In genomic region chr11:61160487-61161189, GRCh38 we compare ENCODE assay signal across 8 cellular contexts. TPM values are rescaled to one million over a fixed set of nuclear protein-coding genes. Genes with fewer than 3 reads are reported as not detected.
DNase-seq lines count a peak whose midpoint lies in the region; ATAC-seq and TF ChIP-seq lines count a peak whose summit lies in the region.

No MANE protein-coding gene starts in this region.

- CTCF ChIA-PET in T-cell (lab: Charles Lee), result no interaction called here

- 5 to 15% methylated on average over 25 of the region's 25 CpGs for WGBS in sigmoid colon, 2 donors

- no peak for TF ChIP-seq POLR2A in sigmoid colon (IDR thresholded peaks at IDR 0.05)

- H3K4me3 ChIP-seq in foreskin fibroblast (ENCODE audit: low read depth in 1 of 2, low read length in 2 of 2), result peak overlapping the region; percentile 60 to 90
- peak overlapping the region; percentile 55 to 95 (median 74) for H3K4me3 ChIP-seq in sigmoid colon

- peak overlapping the region; percentile 91 to 99 (median 98) for H3K27ac ChIP-seq in sigmoid colon

- no peaks in the 10 kb centered on the region for H3K27me3 Mint-ChIP-seq in activated T-cell treated with anti-CD3 and anti-CD28 coated beads, Interleukin-2, amount 50 U/mL, for 4 hours (ENCODE audit: low read depth)
- no peaks in the 10 kb centered on the region for H3K27me3 Mint-ChIP-seq in T-cell

- TF ChIP-seq EP300 in sigmoid colon (IDR thresholded peaks at IDR 0.05), result no peak

- H3K4me1 ChIP-seq in sigmoid colon, result peaks cover 0 to 43% (median 35%) of the 10 kb centered on the region in 4 donors

- intact Hi-C loops in sigmoid colon (cut with DNase I), result loop anchor here (2.0 to 5.0 kb wide), 2 partner anchors 248 to 318 kb away; partner anchors contain the start of gene CCDC86

- no peak for TF ChIP-seq CTCF in foreskin fibroblast (IDR thresholded peaks at IDR 0.05; ENCODE audit: low read depth, low read length)
- no peak for TF ChIP-seq CTCF in sigmoid colon (IDR thresholded peaks at IDR 0.05)

- peak overlapping the region; percentile 88 to 92 for H3K27ac Mint-ChIP-seq in T-cell

- peaks cover 56% of the 10 kb centered on the region for H3K4me1 Mint-ChIP-seq in activated T-cell treated with anti-CD3 and anti-CD28 coated beads, Interleukin-2, amount 50 U/mL, for 4 hours (ENCODE audit: low read depth)
- peaks cover 40 to 62% (median 54%) of the 10 kb centered on the region in 3 donors for H3K4me1 Mint-ChIP-seq in T-cell

- no peaks in the 10 kb centered on the region for H3K36me3 ChIP-seq in sigmoid colon

- DNase-seq in activated T-cell treated with anti-CD3 and anti-CD28 coated beads, Interleukin-2, amount 50 U/mL, for 4 hours, result no peak
- no peak for DNase-seq in activated T-cell treated with anti-CD3 and anti-CD28 coated beads, Interleukin-2, amount 50 U/mL, for 1 hour
- DNase-seq in T-cell, result peak in 1 of 34 experiments; percentile 8
- DNase-seq in foreskin fibroblast, result peak in 1 of 2 donors; percentile 39
- no peak for DNase-seq in sigmoid colon
- DNase-seq in AG08395 (ENCODE audit: low spot score), result no peak
- DNase-seq in COR-L47 (lab: John Stamatoyannopoulos, UW), result no peak

- no peaks in the 10 kb centered on the region for H3K9me3 ChIP-seq in sigmoid colon

- peaks cover 13% of the 10 kb centered on the region for H3K36me3 Mint-ChIP-seq in activated T-cell treated with anti-CD3 and anti-CD28 coated beads, Interleukin-2, amount 50 U/mL, for 4 hours (ENCODE audit: insufficient read depth)
- peaks cover 8% of the 10 kb centered on the region for H3K36me3 Mint-ChIP-seq in T-cell

- H3K27me3 ChIP-seq in sigmoid colon, result no peaks in the 10 kb centered on the region

- POLR2A ChIA-PET in T-cell (lab: Charles Lee), result interaction anchor here in 1 of 2 donors (0.6 kb wide), 2 partner anchors 20 to 118 kb away, joined by 3 to 4 read pairs; no protein-coding TSS in a partner anchor

- H3K4me3 Mint-ChIP-seq in activated T-cell treated with anti-CD3 and anti-CD28 coated beads, Interleukin-2, amount 50 U/mL, for 4 hours, result peak overlapping the region; percentile 83
- peak overlapping the region; percentile 75 to 80 (median 78) for H3K4me3 Mint-ChIP-seq in T-cell

- ATAC-seq in activated T-cell treated with anti-CD3 and anti-CD28 coated beads, Interleukin-2, amount 50 U/mL, for 4 hours, result no peak
- ATAC-seq in T-cell (replicated peaks in 1 of 4) (no peak), GM18517 (IDR thresholded peaks at IDR 0.05; ENCODE audit: unreplicated experiment) (no peak)

- H3K9me3 Mint-ChIP-seq in activated T-cell treated with anti-CD3 and anti-CD28 coated beads, Interleukin-2, amount 50 U/mL, for 4 hours, result peaks cover 7% of the 10 kb centered on the region
- H3K9me3 Mint-ChIP-seq in T-cell, result peaks cover 0 to 4% (median 3%) of the 10 kb centered on the region in 3 donors

RNA-seq across cellular contexts. Expression of gene VPS37C, which starts 0.6 kb away (rescaled TPM):
- 10 to 100 TPM; 16.1 to 18.4 (median 17.0) TPM for total RNA-seq in activated T-cell treated with anti-CD3 and anti-CD28 coated beads, Interleukin-2, amount 50 U/mL, for 4 hours
- total RNA-seq in T-cell (1 to 10 TPM; 3.3 to 7.9 (median 7.3) TPM), sigmoid colon (10 to 100 TPM in 3 of 4 donors, 1 to 10 TPM in 1; 8.6 to 25.4 (median 18.5) TPM)
- 10 to 100 TPM; 16.9 to 19.3 (median 18.6) TPM for polyA plus RNA-seq in sigmoid colon

RNA-seq across cellular contexts. Expression of gene PGA3, which starts 42.7 kb away (rescaled TPM):
- total RNA-seq in activated T-cell treated with anti-CD3 and anti-CD28 coated beads, Interleukin-2, amount 50 U/mL, for 4 hours, result not detected
- total RNA-seq in T-cell (not detected), sigmoid colon (1 to 10 TPM in 1 of 4 donors, under 1 TPM in 1, not detected in 2; 0.33 to 2.5 TPM)
- 10 to 100 TPM in 2 of 3 donors, under 1 TPM in 1; 0.06 to 25.2 (median 14.3) TPM for polyA plus RNA-seq in sigmoid colon

RNA-seq across cellular contexts. Expression of gene CD5, which starts 58.3 kb away (rescaled TPM):
- total RNA-seq in activated T-cell treated with anti-CD3 and anti-CD28 coated beads, Interleukin-2, amount 50 U/mL, for 4 hours, result 100 to 1,000 TPM; 318 to 420 (median 359) TPM
- total RNA-seq in T-cell (100 to 1,000 TPM; 227 to 387 (median 255) TPM), sigmoid colon (under 1 TPM in 2 of 4 donors, not detected in 2; 0.54 to 0.55 TPM)
- polyA plus RNA-seq in sigmoid colon, result 10 to 100 TPM in 1 of 3 donors, under 1 TPM in 2; 0.23 to 12.3 (median 0.60) TPM

Comparison
In these comparisons a context has a peak if more than half of its experiments do, and no peak if none do; other contexts are left out.
1. RNA of gene CD5, which starts 58.3 kb away (total RNA-seq): 318 to 420 TPM in activated T-cell treated with anti-CD3 and anti-CD28 coated beads, Interleukin-2, amount 50 U/mL, for 4 hours and 227 to 387 TPM in T-cell; 0.54 to 0.55 TPM in sigmoid colon; every median in the first group is over 100 times any median in the second.